18 cellular contexts compared by ENCODE assay signal in genomic region chr18:69631281-69631680, GRCh38.
DNase-seq lines count a peak whose midpoint lies in the region; ATAC-seq, FAIRE-seq and TF ChIP-seq lines count a peak whose summit lies in the region.
"Had no signal": no experiment of that assay in that cellular context is flagged by ENCODE, and none has a peak within 500 bp of the region (broad histone marks: within the 10 kb centered on the region; RNA-seq: fewer than 3 reads in every experiment).

No MANE protein-coding gene starts in this region.

- no peaks in the 10 kb centered on the region for H3K9me2 ChIP-seq in OCI-LY7 (ENCODE audit: insufficient read depth, low read length)

- DNase-seq in AG10803 (ENCODE audit: low read depth) (peak; percentile 29), GM12892 (ENCODE audit: insufficient read length) (no peak), WTC11 (ENCODE audit: low spot score) (no peak), fibroblast of mammary gland (ENCODE audit: low read depth) (peak; percentile 4), DMS114 treated with DMSO at 0.1 percent for 48 hours (lab: John Stamatoyannopoulos, UW; ENCODE audit: unreplicated experiment) (no peak), NCI-H2196 (lab: John Stamatoyannopoulos, UW; ENCODE audit: unreplicated experiment) (no peak), OCI-LY7 (ENCODE audit: low spot score) (no peak)
- no peak for DNase-seq in activated CD4-positive, alpha-beta T cell treated with anti-CD3 and anti-CD28 coated beads, Interleukin-2, amount 10 ng/mL, durations not matched to agents 7 days and 5 days
- DNase-seq: Caco-2, MM.1S, NCI-H1105, NCI-H1694 treated with DMSO at 0.1 percent for 48 hours, NCI-H446 treated with DMSO at 0.1 percent for 48 hours, NCI-H748 treated with DMSO at 0.1 percent for 48 hours, Peyer's patch, SHP77 had no signal

- TF ChIP-seq CTCF in AG10803 (conservative IDR thresholded peaks at IDR 0.05; ENCODE audit: low read length) (no peak), WTC11 (IDR thresholded peaks at IDR 0.05) (no peak), fibroblast of mammary gland (conservative IDR thresholded peaks at IDR 0.05; ENCODE audit: control insufficient read depth, insufficient read depth, low read depth, low read length) (no peak), OCI-LY7 (conservative IDR thresholded peaks at IDR 0.05; ENCODE audit: low read length) (no peak)

- TF ChIP-seq POLR2A in GM12892 (IDR thresholded peaks at IDR 0.05; ENCODE audit: low read depth, low read length), result no peak

- POLR2A ChIA-PET in WTC11 (lab: Charles Lee) (no interaction called here), OCI-LY7 (lab: Charles Lee) (no interaction called here)
- POLR2A ChIA-PET in activated CD4-positive, alpha-beta T cell treated with anti-CD3 and anti-CD28 coated beads, Interleukin-2, amount 10 ng/mL, durations not matched to agents 7 days and 5 days (lab: Charles Lee), result no interaction called here

- intact Hi-C loops in OCI-LY7 (cut with micrococcal nuclease; ENCODE audit: unreplicated experiment), result no loop called here

- no peaks in the 10 kb centered on the region for H3K4me1 ChIP-seq in OCI-LY7 (ENCODE audit: insufficient read depth, low read length, poor library complexity, severe bottlenecking)
- H3K4me1 ChIP-seq: A549, Caco-2, HAP-1, Peyer's patch had no signal

- H3K36me3 ChIP-seq in OCI-LY7 (ENCODE audit: insufficient read depth, low read length), result no peaks in the 10 kb centered on the region
- H3K36me3 ChIP-seq: HAP-1, Peyer's patch had no signal

- CTCF ChIA-PET in WTC11 (lab: Charles Lee) (no interaction called here), OCI-LY7 (lab: Charles Lee; ENCODE audit: unreplicated experiment) (no interaction called here)
- CTCF ChIA-PET in activated CD4-positive, alpha-beta T cell treated with anti-CD3 and anti-CD28 coated beads, Interleukin-2, amount 10 ng/mL, durations not matched to agents 7 days and 5 days (lab: Charles Lee), result no interaction called here

- H3K4me3 ChIP-seq in AG10803 (ENCODE audit: low read length) (no peak overlapping the region), fibroblast of mammary gland (ENCODE audit: control insufficient read depth, low read depth, low read length) (no peak overlapping the region), OCI-LY7 (ENCODE audit: low read depth, low read length, poor library complexity, severe bottlenecking) (no peak overlapping the region)
- H3K4me3 ChIP-seq: A549, HAP-1, Peyer's patch had no signal

- H3K36me3 Mint-ChIP-seq in WTC11, result no peaks in the 10 kb centered on the region
- H3K36me3 Mint-ChIP-seq in activated CD4-positive, alpha-beta T cell treated with anti-CD3 and anti-CD28 coated beads, Interleukin-2, amount 10 ng/mL, durations not matched to agents 7 days and 5 days (ENCODE audit: low read depth), result no peaks in the 10 kb centered on the region

- 0 out of 2 replicates have a peak, but pooled peaks cover 3% of the 10 kb centered on the region for H3K9me3 Mint-ChIP-seq in WTC11
- H3K9me3 Mint-ChIP-seq in activated CD4-positive, alpha-beta T cell treated with anti-CD3 and anti-CD28 coated beads, Interleukin-2, amount 10 ng/mL, durations not matched to agents 7 days and 5 days, result no peaks in the 10 kb centered on the region

- H3K4me1 Mint-ChIP-seq in WTC11, result peaks cover 8% of the 10 kb centered on the region
- peaks cover 5% of the 10 kb centered on the region for H3K4me1 Mint-ChIP-seq in activated CD4-positive, alpha-beta T cell treated with anti-CD3 and anti-CD28 coated beads, Interleukin-2, amount 10 ng/mL, durations not matched to agents 7 days and 5 days

- no TSS peak for BruUV-seq in OCI-LY7 (replicated peaks; lab: Mats Ljungman, UMichigan)

- no peaks in the 10 kb centered on the region for H4K20me1 ChIP-seq in OCI-LY7 (ENCODE audit: insufficient read depth, low read length)

- FAIRE-seq in GM12892 (lab: Jason Lieb, UNC), result peak; percentile 42
- FAIRE-seq: A549 had no signal

- no peak overlapping the region for H3K27ac ChIP-seq in OCI-LY7 (ENCODE audit: low read depth, low read length, poor library complexity, severe bottlenecking)
- H3K27ac ChIP-seq: A549, Peyer's patch had no signal

- H3K4me2 ChIP-seq in OCI-LY7 (ENCODE audit: low read length), result no peak overlapping the region
- H3K4me2 ChIP-seq: A549 had no signal

- H2AFZ ChIP-seq in OCI-LY7 (ENCODE audit: low read length), result no peak overlapping the region

- no peak overlapping the region for H3K27ac Mint-ChIP-seq in WTC11
- H3K27ac Mint-ChIP-seq in activated CD4-positive, alpha-beta T cell treated with anti-CD3 and anti-CD28 coated beads, Interleukin-2, amount 10 ng/mL, durations not matched to agents 7 days and 5 days, result no peak overlapping the region

- H3K27me3 Mint-ChIP-seq in WTC11 (ENCODE audit: low read depth), result no peaks in the 10 kb centered on the region
- H3K27me3 Mint-ChIP-seq in activated CD4-positive, alpha-beta T cell treated with anti-CD3 and anti-CD28 coated beads, Interleukin-2, amount 10 ng/mL, durations not matched to agents 7 days and 5 days, result peaks cover 8% of the 10 kb centered on the region

- no peak for ATAC-seq in WTC11
- ATAC-seq: A549 had no signal

- H3K79me2 ChIP-seq in OCI-LY7 (ENCODE audit: insufficient read depth, low read depth, low read length), result no peaks in the 10 kb centered on the region

- H3K9me3 ChIP-seq in OCI-LY7 (ENCODE audit: low read length), result no peaks in the 10 kb centered on the region
- H3K9me3 ChIP-seq: A549, Caco-2, HAP-1, Peyer's patch had no signal

- no peak overlapping the region for H3K4me3 Mint-ChIP-seq in WTC11
- H3K4me3 Mint-ChIP-seq in activated CD4-positive, alpha-beta T cell treated with anti-CD3 and anti-CD28 coated beads, Interleukin-2, amount 10 ng/mL, durations not matched to agents 7 days and 5 days, result no peak overlapping the region

TF ChIP-seq in WTC11, 78 proteins besides CTCF, POLR2A, EP300 and RAD21:
- no peak for TF ChIP-seq ZNF416 (CRISPR knock-in tag; IDR thresholded peaks at IDR 0.05)
- TF ChIP-seq GABPB1 (CRISPR knock-in tag; IDR thresholded peaks at IDR 0.05), result 0 out of 2 replicates have a peak, but pooled peaks have one; percentile 35

Comparison
In these comparisons a context has a peak if more than half of its experiments do, and no peak if none do; other contexts are left out.
1. DNase-seq: peak in AG10803 (single experiment) and fibroblast of mammary gland (single experiment); none in GM12892 (single experiment), WTC11 (single experiment), DMS114 treated with DMSO at 0.1 percent for 48 hours (single experiment), activated CD4-positive, alpha-beta T cell treated with anti-CD3 and anti-CD28 coated beads, Interleukin-2, amount 10 ng/mL, durations not matched to agents 7 days and 5 days (single experiment), NCI-H2196 (single experiment) and OCI-LY7 (single experiment).